Comparison of ENCODE assay signal across 24 cellular contexts in genomic region chr5:170971-171800, GRCh38. TPM values are rescaled to one million over a fixed set of nuclear protein-coding genes. Genes with fewer than 3 reads are reported as not detected.
DNase-seq lines count a peak whose midpoint lies in the region; ATAC-seq, FAIRE-seq and TF ChIP-seq lines count a peak whose summit lies in the region.
"Had no signal": no experiment of that assay in that cellular context is flagged by ENCODE, and none has a peak within 500 bp of the region (broad histone marks: within the 10 kb centered on the region; RNA-seq: fewer than 3 reads in every experiment).

No MANE protein-coding gene starts in this region.

- intact Hi-C loops in left cardiac atrium (cut with DNase I) = no loop called here
- intact Hi-C loops in Right ventricle myocardium superior (cut with DNase I) = no loop called here

- no peak for FAIRE-seq in urothelium cell line (lab: Jason Lieb, UNC)
- FAIRE-seq: astrocyte, GM12878, TTC549 had no signal

- WGBS in endodermal cell (ENCODE audit: insufficient coverage in 1 of 2, insufficient read length in 1 of 2), 2 experiments = 94 to 98% methylated on average over 23 to 37 of the region's 37 CpGs

- H3K9me3 Mint-ChIP-seq in endodermal cell = peaks cover 3% of the 10 kb centered on the region
- H3K9me3 Mint-ChIP-seq: CD8-positive, alpha-beta memory T cell; neural crest cell had no signal

- H3K4me3 ChIP-seq in endodermal cell (ENCODE audit: low read length) (no peak overlapping the region), neuron (ENCODE audit: low read length) (peak overlapping the region; percentile 12)
- H3K4me3 ChIP-seq: GM12878 had no signal

- H3K27me3 ChIP-seq in endodermal cell (ENCODE audit: control insufficient read depth, insufficient read depth, low read length, poor library complexity, severe bottlenecking) (no peaks in the 10 kb centered on the region), neuron (ENCODE audit: insufficient read depth, low read length) (no peaks in the 10 kb centered on the region)

- H3K36me3 ChIP-seq in endodermal cell (ENCODE audit: control insufficient read depth, insufficient read depth, low read length) (no peaks in the 10 kb centered on the region), neuron (ENCODE audit: insufficient read depth, low read length) (peaks cover 22% of the 10 kb centered on the region)

- H3K9me3 ChIP-seq in endodermal cell (ENCODE audit: control insufficient read depth, low read length) (no peaks in the 10 kb centered on the region), neuron (ENCODE audit: low read length) (no peaks in the 10 kb centered on the region)

- H3K4me1 Mint-ChIP-seq in endodermal cell = peaks cover under 1% of the 10 kb centered on the region
- H3K4me1 Mint-ChIP-seq: CD8-positive, alpha-beta memory T cell had no signal

- no peak overlapping the region for H3K9ac ChIP-seq in endodermal cell (ENCODE audit: extremely low read depth, low read length, poor library complexity, severe bottlenecking)

- peak overlapping the region; percentile 44 for H3K27ac ChIP-seq in endodermal cell (ENCODE audit: low read depth, low read length)

- H2AFZ ChIP-seq in neuron (ENCODE audit: low read depth, low read length) = no peak overlapping the region

- H3K36me3 Mint-ChIP-seq in endodermal cell (ENCODE audit: low read depth) = peaks cover 6% of the 10 kb centered on the region
- H3K36me3 Mint-ChIP-seq: CD8-positive, alpha-beta memory T cell had no signal

- peak; percentile 19 for DNase-seq in left cardiac atrium
- no peak for DNase-seq in Right ventricle myocardium superior
- DNase-seq in endodermal cell = no peak
- DNase-seq in NK-92 (lab: John Stamatoyannopoulos, UW; ENCODE audit: unreplicated experiment) = no peak
- DNase-seq in activated gamma-delta T cell treated with Interleukin-2 at 50 U/mL for 16 hours = no peak
- no peak for DNase-seq in activated naive CD4-positive, alpha-beta T cell (lab: John Stamatoyannopoulos, UW)
- no peak for DNase-seq in urothelium cell line (ENCODE audit: low spot score)
- DNase-seq: activated CD4-positive, alpha-beta T cell treated with anti-CD3 and anti-CD28 coated beads, Interleukin-2, amount 50 U/mL, for 1 hour; activated naive CD4-positive, alpha-beta T cell treated with Interleukin-2 at 50 U/mL for 16 hours; CD8-positive, alpha-beta memory T cell; DMS79; MM.1S; NCI-H146; NCI-H2171 treated with DMSO at 0.1 percent for 48 hours; NCI-H748 treated with DMSO at 0.1 percent for 48 hours; stimulated activated CD8-positive, alpha-beta memory T cell treated with anti-CD3 and anti-CD28 coated beads, Interleukin-4, amount 100 ng/mL, for 48 hours had no signal

- H3K4me1 ChIP-seq in endodermal cell (ENCODE audit: control insufficient read depth, insufficient read depth, low read length) (peaks cover 1% of the 10 kb centered on the region), neuron (ENCODE audit: insufficient read depth, low read length) (peaks cover 54% of the 10 kb centered on the region)

- ATAC-seq in left cardiac atrium = no peak
- no peak for ATAC-seq in Right ventricle myocardium superior (ENCODE audit: poor library complexity)
- ATAC-seq: GM12878 had no signal

- no peaks in the 10 kb centered on the region for H3K27me3 Mint-ChIP-seq in endodermal cell (ENCODE audit: insufficient read depth)

- no peak overlapping the region for H3K4me3 Mint-ChIP-seq in endodermal cell
- H3K4me3 Mint-ChIP-seq: CD8-positive, alpha-beta memory T cell; neural crest cell had no signal

- no peak for TF ChIP-seq CTCF in endodermal cell (conservative IDR thresholded peaks at IDR 0.05)

- H3K27ac Mint-ChIP-seq in endodermal cell = no peak overlapping the region
- H3K27ac Mint-ChIP-seq: CD8-positive, alpha-beta memory T cell had no signal

RNA-seq across cellular contexts. Expression of gene LRRC14B, which starts 20.1 kb away (rescaled TPM):
- total RNA-seq in left cardiac atrium (10 to 100 TPM; 16.5 to 35.9 TPM), Right ventricle myocardium superior (103 TPM), endodermal cell (not detected)
- not detected for polyA plus RNA-seq in endodermal cell (2013, experiment 1 of 2)
- polyA plus RNA-seq in endodermal cell (2013, experiment 2 of 2) = not detected
- total RNA-seq: astrocyte; CD8-positive, alpha-beta memory T cell; mononuclear cell; neural crest cell; renal cortical epithelial cell had no signal
- polyA plus RNA-seq: AG04450; CD8-positive, alpha-beta memory T cell had no signal

RNA-seq across cellular contexts. Expression of gene CCDC127, which starts 46.8 kb away (rescaled TPM):
- 1 to 10 TPM; 7.8 to 9.6 TPM for total RNA-seq in left cardiac atrium
- 8.1 TPM for total RNA-seq in Right ventricle myocardium superior
- 1 to 10 TPM; 8.4 to 9.7 TPM for total RNA-seq in endodermal cell
- 5.9 TPM for polyA plus RNA-seq in endodermal cell (2013, experiment 1 of 2)
- polyA plus RNA-seq in endodermal cell (2013, experiment 2 of 2) = 5.8 TPM

RNA-seq across cellular contexts. Expression of gene SDHA, which starts 46.9 kb away (rescaled TPM):
- 100 to 1,000 TPM; 395 to 449 TPM for total RNA-seq in left cardiac atrium
- total RNA-seq in Right ventricle myocardium superior = 837 TPM
- total RNA-seq in endodermal cell = 10 to 100 TPM; 61.6 to 73.1 TPM
- polyA plus RNA-seq in endodermal cell (2013, experiment 1 of 2) = 84.2 TPM
- 70.5 TPM for polyA plus RNA-seq in endodermal cell (2013, experiment 2 of 2)

Comparison
In these comparisons a context has a peak if more than half of its experiments do, and no peak if none do; other contexts are left out.
1. RNA of gene LRRC14B, which starts 20.1 kb away (total RNA-seq): 103 TPM in Right ventricle myocardium superior (single experiment) and 16.5 to 35.9 TPM in left cardiac atrium; not detected in endodermal cell; every median in the first group is over 10 times any median in the second.
2. RNA of gene SDHA, which starts 46.9 kb away (total RNA-seq): 837 TPM in Right ventricle myocardium superior (single experiment) and 395 to 449 TPM in left cardiac atrium; 61.6 to 73.1 TPM in endodermal cell; every median in the first group is over 4 times any median in the second.